ENCODE assay signal across 14 cellular contexts in genomic region chr17:66431910-66432309, GRCh38.
DNase-seq lines count a peak whose midpoint lies in the region; ATAC-seq, FAIRE-seq and TF ChIP-seq lines count a peak whose summit lies in the region.
"Had no signal": no experiment of that assay in that cellular context is flagged by ENCODE, and none has a peak within 500 bp of the region (broad histone marks: within the 10 kb centered on the region; RNA-seq: fewer than 3 reads in every experiment).

No MANE protein-coding gene starts in this region.

- no peaks in the 10 kb centered on the region for H3K9me3 ChIP-seq in lower lobe of right lung
- H3K9me3 ChIP-seq in Karpas-422 (ENCODE audit: low read length), result no peaks in the 10 kb centered on the region
- H3K9me3 ChIP-seq: right lobe of liver had no signal

- peaks cover 23% of the 10 kb centered on the region for H4K20me1 ChIP-seq in Karpas-422 (ENCODE audit: insufficient read depth, low read depth, low read length)

- no peaks in the 10 kb centered on the region for H3K9me2 ChIP-seq in Karpas-422 (replicated peaks; ENCODE audit: insufficient read depth, low read length)

- H3K4me3 ChIP-seq in bronchial epithelial cell (ENCODE audit: low read depth, low read length), result no peak overlapping the region
- H3K4me3 ChIP-seq in lower lobe of right lung, result no peak overlapping the region
- H3K4me3 ChIP-seq in Karpas-422 (ENCODE audit: low read length), result no peak overlapping the region
- H3K4me3 ChIP-seq: coronary artery, right lobe of liver had no signal

- no peaks in the 10 kb centered on the region for H3K79me2 ChIP-seq in Karpas-422 (ENCODE audit: low read length)

- peak; percentile 57 for DNase-seq in ACHN
- peak; percentile 57 for DNase-seq in HTR-8/SVneo (ENCODE audit: insufficient read length, low spot score)
- peak; percentile 88 for DNase-seq in bronchial epithelial cell (ENCODE audit: low read depth)
- DNase-seq in lower lobe of right lung, result no peak
- no peak for DNase-seq in stimulated activated CD4-positive, alpha-beta T cell treated with anti-CD3 and anti-CD28 coated beads, Interleukin-1b, Interleukin-23, amount 100 ng/mL, for 48 hours
- DNase-seq in Karpas-422, result no peak
- no peak for DNase-seq in T-helper 1 cell
- DNase-seq: NCI-H2029, right lobe of liver, Right ventricle myocardium superior had no signal

- no peak for ATAC-seq in lower lobe of right lung
- no peak for ATAC-seq in GM21381 (IDR thresholded peaks at IDR 0.05; ENCODE audit: unreplicated experiment)

- intact Hi-C loops in lower lobe of right lung (cut with DNase I), result no loop called here

- no peak overlapping the region for H3K4me2 ChIP-seq in Karpas-422 (ENCODE audit: low read depth, low read length, poor library complexity, severe bottlenecking)

- H3K27ac ChIP-seq in lower lobe of right lung (peak overlapping the region; percentile 8), Karpas-422 (ENCODE audit: low read length) (no peak overlapping the region)
- H3K27ac ChIP-seq: C4-2B, coronary artery, right lobe of liver had no signal

- no peak overlapping the region for H2AFZ ChIP-seq in Karpas-422 (ENCODE audit: low read length)

- H3K9ac ChIP-seq in Karpas-422 (ENCODE audit: low read length), result no peak overlapping the region

- FAIRE-seq in HTR-8/SVneo (lab: Jason Lieb, UNC) (peak; percentile 23), bronchial epithelial cell (lab: Jason Lieb, UNC) (no peak)
- FAIRE-seq: GM12892 had no signal

- no peaks in the 10 kb centered on the region for H3K27me3 ChIP-seq in bronchial epithelial cell (ENCODE audit: control insufficient read depth, insufficient read depth, low read length)
- H3K27me3 ChIP-seq in lower lobe of right lung (ENCODE audit: low read depth), result no peaks in the 10 kb centered on the region
- H3K27me3 ChIP-seq in Karpas-422 (ENCODE audit: low read length), result no peaks in the 10 kb centered on the region
- H3K27me3 ChIP-seq: right lobe of liver had no signal

- H3K36me3 ChIP-seq in bronchial epithelial cell (ENCODE audit: control insufficient read depth, insufficient read depth, low read length) (no peaks in the 10 kb centered on the region), lower lobe of right lung (no peaks in the 10 kb centered on the region), Karpas-422 (ENCODE audit: insufficient read depth, low read length) (no peaks in the 10 kb centered on the region)
- H3K36me3 ChIP-seq: right lobe of liver had no signal

- in situ Hi-C loops in ACHN (cut with HindIII; ENCODE audit: low pct_ligation_motif_present, low pct_unique_long_range_greater_than_20kb, low sequenced_read_pairs), result no loop called here

- TF ChIP-seq CTCF in bronchial epithelial cell (IDR thresholded peaks at IDR 0.05; ENCODE audit: insufficient read depth, low read length, severe bottlenecking), result no peak
- no peak for TF ChIP-seq CTCF in lower lobe of right lung (IDR thresholded peaks at IDR 0.05)

- H3K4me1 ChIP-seq in lower lobe of right lung (peaks cover 33% of the 10 kb centered on the region), Karpas-422 (ENCODE audit: low read length) (peaks cover 6% of the 10 kb centered on the region)

Comparison
In these comparisons a context has a peak if more than half of its experiments do, and no peak if none do; other contexts are left out.
1. DNase-seq: peak in ACHN (single experiment), HTR-8/SVneo (single experiment) and bronchial epithelial cell (single experiment); none in lower lobe of right lung (single experiment), stimulated activated CD4-positive, alpha-beta T cell treated with anti-CD3 and anti-CD28 coated beads, Interleukin-1b, Interleukin-23, amount 100 ng/mL, for 48 hours (single experiment), Karpas-422 (single experiment) and T-helper 1 cell (0 of 5).